Comparison of ENCODE assay signal across 18 cellular contexts in the genomic region with DNA sequence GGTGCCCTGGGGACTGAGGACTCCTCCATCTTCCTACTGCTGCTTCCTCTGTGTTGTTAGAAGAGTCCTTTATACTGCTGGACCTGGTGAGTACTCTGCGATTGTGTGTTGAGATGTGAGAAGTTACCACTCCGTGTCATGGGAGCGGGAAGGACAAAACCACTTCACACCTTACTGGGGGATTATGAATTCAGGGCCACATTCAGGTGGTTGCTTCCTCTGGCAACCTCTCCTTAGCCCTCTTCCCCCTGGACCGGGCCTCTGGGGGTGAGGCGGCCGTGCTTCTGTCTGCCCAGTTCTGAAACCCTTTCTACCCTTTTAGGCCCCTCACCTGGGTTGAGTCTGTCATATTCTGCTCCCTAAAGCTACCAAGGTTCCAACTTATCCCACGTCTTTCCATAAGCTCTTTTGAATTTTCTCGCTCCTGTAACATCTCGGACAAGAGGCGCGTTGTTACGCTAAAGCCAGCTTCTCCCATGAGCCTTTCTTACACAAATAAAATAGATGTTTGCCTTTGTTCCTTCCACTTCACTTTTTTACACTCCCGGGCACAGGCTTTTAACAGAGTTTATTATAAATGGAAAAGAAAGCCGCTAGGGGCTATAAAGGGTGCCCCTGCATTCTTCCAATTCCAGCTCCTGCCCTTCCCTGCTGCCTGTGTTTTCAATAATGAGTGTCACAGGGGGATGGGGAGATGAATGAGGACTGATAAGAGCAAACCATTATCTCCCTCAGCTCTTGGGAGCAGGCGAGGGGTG. TPM values are rescaled to one million over a fixed set of nuclear protein-coding genes. Genes with fewer than 3 reads are reported as not detected.
"Had no signal": no experiment of that assay in that cellular context is flagged by ENCODE, and none has a peak within 500 bp of the region (broad histone marks: within the 10 kb centered on the region; RNA-seq: fewer than 3 reads in every experiment).

No MANE protein-coding gene starts in this region.

- DNase-seq: activated CD4-positive, alpha-beta T cell treated with anti-CD3 and anti-CD28 coated beads, Interleukin-2, amount 50 U/mL, for 1 hour; activated CD8-positive, alpha-beta memory T cell treated with anti-CD3 and anti-CD28 coated beads for 24 hours; activated naive CD4-positive, alpha-beta T cell; activated naive CD8-positive, alpha-beta T cell treated with anti-CD3 and anti-CD28 coated beads, Interleukin-2, amount 10 ng/mL, durations not matched to agents 7 days and 5 days; central memory CD4-positive, alpha-beta T cell; effector CD4-positive, alpha-beta T cell; foreskin keratinocyte; kidney glomerular epithelial cell; naive B cell; thyroid gland had no signal

- ATAC-seq: foreskin keratinocyte; stimulated activated effector memory CD8-positive, alpha-beta T cell treated with anti-CD3 and anti-CD28 coated beads, Interleukin-12 subunit alpha, Interleukin-12 subunit beta, amount 100 ng/mL, for 72 hours had no signal

- H3K27me3 Mint-ChIP-seq: activated naive CD8-positive, alpha-beta T cell treated with anti-CD3 and anti-CD28 coated beads, Interleukin-2, amount 10 ng/mL, durations not matched to agents 7 days and 5 days had no signal

- H3K27ac ChIP-seq: coronary artery, foreskin keratinocyte, neutrophil, parathyroid adenoma, thyroid gland, vagina had no signal

- H3K36me3 ChIP-seq: neutrophil, thyroid gland, vagina had no signal

- H3K4me1 ChIP-seq: foreskin keratinocyte, parathyroid adenoma, thyroid gland, vagina had no signal

- H3K27ac Mint-ChIP-seq: activated naive CD8-positive, alpha-beta T cell treated with anti-CD3 and anti-CD28 coated beads, Interleukin-2, amount 10 ng/mL, durations not matched to agents 7 days and 5 days; activated T-helper 1 cell treated with anti-CD3 and anti-CD28 coated beads, Interleukin-12 subunit alpha, Interleukin-12 subunit beta, Interleukin-2, Interleukin-4 antibody, amounts not matched to agents 30 ng/mL and 10 ng/mL and 1 ng/mL, durations not matched to agents 14 hours and 24 hours and 36 hours; stimulated activated effector memory CD8-positive, alpha-beta T cell treated with anti-CD3 and anti-CD28 coated beads, Interleukin-12 subunit alpha, Interleukin-12 subunit beta, amount 100 ng/mL, for 72 hours; T-helper 2 cell treated with Interferon-gamma antibody and Interleukin-4, amounts not matched to agents 5 μg/mL and 100 μg/mL, for 36 hours had no signal

- H3K4me3 ChIP-seq: coronary artery, thyroid gland, vagina had no signal

- H3K9me3 ChIP-seq: neutrophil, thyroid gland, vagina had no signal

- H3K9ac ChIP-seq: parathyroid adenoma had no signal

- H3K36me3 Mint-ChIP-seq: activated naive CD8-positive, alpha-beta T cell treated with anti-CD3 and anti-CD28 coated beads, Interleukin-2, amount 10 ng/mL, durations not matched to agents 7 days and 5 days; brain; naive B cell had no signal

- H3K4me1 Mint-ChIP-seq: activated naive CD8-positive, alpha-beta T cell treated with anti-CD3 and anti-CD28 coated beads, Interleukin-2, amount 10 ng/mL, durations not matched to agents 7 days and 5 days; naive B cell; stimulated activated effector memory CD8-positive, alpha-beta T cell treated with anti-CD3 and anti-CD28 coated beads, Interleukin-12 subunit alpha, Interleukin-12 subunit beta, amount 100 ng/mL, for 72 hours had no signal

- H3K27me3 ChIP-seq: neutrophil, thyroid gland, vagina had no signal

- H2AFZ ChIP-seq: parathyroid adenoma had no signal

- H3K79me2 ChIP-seq: parathyroid adenoma had no signal

- H3K9me3 Mint-ChIP-seq: activated naive CD8-positive, alpha-beta T cell treated with anti-CD3 and anti-CD28 coated beads, Interleukin-2, amount 10 ng/mL, durations not matched to agents 7 days and 5 days; activated T-helper 1 cell treated with anti-CD3 and anti-CD28 coated beads, Interleukin-12 subunit alpha, Interleukin-12 subunit beta, Interleukin-2, Interleukin-4 antibody, amounts not matched to agents 30 ng/mL and 10 ng/mL and 1 ng/mL, durations not matched to agents 14 hours and 24 hours and 36 hours; T-helper 2 cell treated with Interferon-gamma antibody and Interleukin-4, amounts not matched to agents 5 μg/mL and 100 μg/mL, for 36 hours had no signal

- H3K4me3 Mint-ChIP-seq: activated naive CD8-positive, alpha-beta T cell treated with anti-CD3 and anti-CD28 coated beads, Interleukin-2, amount 10 ng/mL, durations not matched to agents 7 days and 5 days; activated T-helper 1 cell treated with anti-CD3 and anti-CD28 coated beads, Interleukin-12 subunit alpha, Interleukin-12 subunit beta, Interleukin-2, Interleukin-4 antibody, amounts not matched to agents 30 ng/mL and 10 ng/mL and 1 ng/mL, durations not matched to agents 14 hours and 24 hours and 36 hours; brain; naive B cell; stimulated activated effector memory CD8-positive, alpha-beta T cell treated with anti-CD3 and anti-CD28 coated beads, Interleukin-12 subunit alpha, Interleukin-12 subunit beta, amount 100 ng/mL, for 72 hours; T-helper 2 cell treated with Interferon-gamma antibody and Interleukin-4, amounts not matched to agents 5 μg/mL and 100 μg/mL, for 36 hours had no signal

RNA-seq across cellular contexts. Expression of a gene that starts 20.7 kb away (rescaled TPM):
- total RNA-seq: activated naive CD8-positive, alpha-beta T cell treated with anti-CD3 and anti-CD28 coated beads, Interleukin-2, amount 10 ng/mL, durations not matched to agents 7 days and 5 days; activated T-helper 1 cell treated with anti-CD3 and anti-CD28 coated beads, Interleukin-12 subunit alpha, Interleukin-12 subunit beta, Interleukin-2, Interleukin-4 antibody, amounts not matched to agents 30 ng/mL and 10 ng/mL and 1 ng/mL, durations not matched to agents 14 hours and 24 hours and 36 hours had no signal
